Comparison of ENCODE assay signal across 9 cellular contexts in the genomic region with DNA sequence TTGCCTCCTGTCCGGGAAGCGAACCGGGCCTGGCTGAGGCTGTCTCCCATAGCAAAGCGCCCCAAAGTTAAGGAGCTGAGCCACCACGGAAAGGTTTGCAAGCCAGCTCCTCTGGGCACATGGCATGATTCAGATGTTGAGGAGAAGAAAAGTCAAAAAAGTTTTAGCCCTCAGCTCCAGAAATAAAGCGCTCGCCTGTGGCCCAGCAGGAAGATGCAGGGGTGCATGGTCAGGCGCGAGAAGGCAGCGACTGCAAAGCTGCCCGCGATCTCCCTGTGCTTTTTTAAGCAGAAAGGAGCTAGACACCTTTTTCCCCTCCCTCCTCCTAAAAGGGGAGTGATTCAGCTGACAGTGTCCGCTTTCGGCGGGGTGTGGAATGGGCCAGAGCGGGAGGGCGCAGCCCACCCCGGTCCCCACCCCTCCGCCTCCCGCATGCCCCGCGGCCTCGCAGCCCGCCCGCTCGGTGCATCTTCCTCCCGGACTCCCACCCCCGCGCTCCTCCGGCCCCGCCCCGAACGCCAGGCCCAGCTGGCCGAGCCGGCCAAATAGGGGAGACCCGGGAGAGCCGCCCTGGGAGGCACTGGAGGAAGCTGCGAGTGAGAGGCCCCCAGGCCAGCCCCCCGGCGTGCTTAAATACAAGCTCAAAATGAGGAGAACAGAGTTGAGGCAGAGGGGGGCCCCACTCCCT. TPM values are rescaled to one million over a fixed set of nuclear protein-coding genes. Genes with fewer than 3 reads are reported as not detected.
DNase-seq lines count a peak whose midpoint lies in the region; ATAC-seq, FAIRE-seq and TF ChIP-seq lines count a peak whose summit lies in the region.
"Had no signal": no experiment of that assay in that cellular context is flagged by ENCODE, and none has a peak within 500 bp of the region (broad histone marks: within the 10 kb centered on the region; RNA-seq: fewer than 3 reads in every experiment).

A gene with protein sequence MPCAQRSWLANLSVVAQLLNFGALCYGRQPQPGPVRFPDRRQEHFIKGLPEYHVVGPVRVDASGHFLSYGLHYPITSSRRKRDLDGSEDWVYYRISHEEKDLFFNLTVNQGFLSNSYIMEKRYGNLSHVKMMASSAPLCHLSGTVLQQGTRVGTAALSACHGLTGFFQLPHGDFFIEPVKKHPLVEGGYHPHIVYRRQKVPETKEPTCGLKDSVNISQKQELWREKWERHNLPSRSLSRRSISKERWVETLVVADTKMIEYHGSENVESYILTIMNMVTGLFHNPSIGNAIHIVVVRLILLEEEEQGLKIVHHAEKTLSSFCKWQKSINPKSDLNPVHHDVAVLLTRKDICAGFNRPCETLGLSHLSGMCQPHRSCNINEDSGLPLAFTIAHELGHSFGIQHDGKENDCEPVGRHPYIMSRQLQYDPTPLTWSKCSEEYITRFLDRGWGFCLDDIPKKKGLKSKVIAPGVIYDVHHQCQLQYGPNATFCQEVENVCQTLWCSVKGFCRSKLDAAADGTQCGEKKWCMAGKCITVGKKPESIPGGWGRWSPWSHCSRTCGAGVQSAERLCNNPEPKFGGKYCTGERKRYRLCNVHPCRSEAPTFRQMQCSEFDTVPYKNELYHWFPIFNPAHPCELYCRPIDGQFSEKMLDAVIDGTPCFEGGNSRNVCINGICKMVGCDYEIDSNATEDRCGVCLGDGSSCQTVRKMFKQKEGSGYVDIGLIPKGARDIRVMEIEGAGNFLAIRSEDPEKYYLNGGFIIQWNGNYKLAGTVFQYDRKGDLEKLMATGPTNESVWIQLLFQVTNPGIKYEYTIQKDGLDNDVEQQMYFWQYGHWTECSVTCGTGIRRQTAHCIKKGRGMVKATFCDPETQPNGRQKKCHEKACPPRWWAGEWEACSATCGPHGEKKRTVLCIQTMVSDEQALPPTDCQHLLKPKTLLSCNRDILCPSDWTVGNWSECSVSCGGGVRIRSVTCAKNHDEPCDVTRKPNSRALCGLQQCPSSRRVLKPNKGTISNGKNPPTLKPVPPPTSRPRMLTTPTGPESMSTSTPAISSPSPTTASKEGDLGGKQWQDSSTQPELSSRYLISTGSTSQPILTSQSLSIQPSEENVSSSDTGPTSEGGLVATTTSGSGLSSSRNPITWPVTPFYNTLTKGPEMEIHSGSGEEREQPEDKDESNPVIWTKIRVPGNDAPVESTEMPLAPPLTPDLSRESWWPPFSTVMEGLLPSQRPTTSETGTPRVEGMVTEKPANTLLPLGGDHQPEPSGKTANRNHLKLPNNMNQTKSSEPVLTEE (N-terminal part only) (minus strand): TSS at position 260 of the 688 bp plus-strand sequence. CDS start 134 bp downstream, at position 126.

- 1% methylated on average over 40 of the region's 40 CpGs for WGBS in right cardiac atrium

- in situ Hi-C loops in gastrocnemius medialis (cut with MboI; ENCODE audit: low sequenced_read_pairs in 4 of 4), result no loop called here

- intact Hi-C loops in right cardiac atrium (cut with DNase I) (no loop called here), gastrocnemius medialis (cut with DNase I; ENCODE audit: low total_unique reads) (no loop called here)

- H3K4me1 ChIP-seq in right cardiac atrium (ENCODE audit: control insufficient read depth, insufficient read depth, low read length) (peaks cover 4% of the 10 kb centered on the region), gastrocnemius medialis (peaks cover 0 to 6% of the 10 kb centered on the region in 2 donors)

- H3K9me3 ChIP-seq in right cardiac atrium (ENCODE audit: control insufficient read depth, low read length) (peaks cover 1% of the 10 kb centered on the region), gastrocnemius medialis (no peaks in the 10 kb centered on the region)

- TF ChIP-seq POLR2A in H54 (IDR thresholded peaks at IDR 0.05; ENCODE audit: low read depth, low read length), result no peak
- no peak for TF ChIP-seq POLR2A in gastrocnemius medialis (IDR thresholded peaks at IDR 0.05)

- H3K4me3 ChIP-seq in right cardiac atrium (ENCODE audit: low read length) (peak within 1 kb of the TSS; percentile 70), gastrocnemius medialis (peak within 1 kb of the TSS; percentile 41 to 60 (median 44))

- no peak for FAIRE-seq in H54 (lab: Jason Lieb, UNC)

- ATAC-seq in right cardiac atrium, result peak; percentile 72 to 89
- ATAC-seq in gastrocnemius medialis, result no peak
- no peak for ATAC-seq in GM18517 (IDR thresholded peaks at IDR 0.05; ENCODE audit: unreplicated experiment)
- ATAC-seq in HG03097 (IDR thresholded peaks at IDR 0.05; ENCODE audit: low FRiP score, unreplicated experiment), result no peak

- no peaks in the 10 kb centered on the region for H3K36me3 ChIP-seq in gastrocnemius medialis

- DNase-seq in H54 (ENCODE audit: insufficient read length, low spot score), result peak; percentile 52
- DNase-seq in right cardiac atrium, result peak; percentile 59 to 83 (median 70)
- DNase-seq in gastrocnemius medialis, result no peak
- no peak for DNase-seq in activated naive CD4-positive, alpha-beta T cell treated with anti-CD3 and anti-CD28 coated beads, Interleukin-2, amount 50 U/mL, for 16 hours
- no peak for DNase-seq in DMS79 (lab: John Stamatoyannopoulos, UW)

- H3K27me3 ChIP-seq in right cardiac atrium (ENCODE audit: control insufficient read depth, insufficient read depth) (no peaks in the 10 kb centered on the region), gastrocnemius medialis (peaks cover 10 to 25% (median 22%) of the 10 kb centered on the region in 3 donors)

- TF ChIP-seq CTCF in VCaP (conservative IDR thresholded peaks at IDR 0.05) (no peak), gastrocnemius medialis (IDR thresholded peaks at IDR 0.05 in 4 of 5, conservative IDR thresholded peaks at IDR 0.05 in 1 of 5) (no peak)

- H3K27ac ChIP-seq in VCaP, result peak within 1 kb of the TSS; percentile 77
- H3K27ac ChIP-seq in right cardiac atrium (ENCODE audit: low read length), result peak within 1 kb of the TSS; percentile 13
- peak within 1 kb of the TSS in 3 of 4 donors; percentile 8 to 18 (median 9) for H3K27ac ChIP-seq in gastrocnemius medialis

RNA-seq across cellular contexts. Expression of the gene that starts here (rescaled TPM):
- 1 to 10 TPM in 3 of 4 donors, under 1 TPM in 1; 0.54 to 1.4 (median 1.1) TPM for total RNA-seq in right cardiac atrium
- 0.54 TPM for polyA plus RNA-seq in right cardiac atrium
- 1 to 10 TPM in 3 of 4 donors, under 1 TPM in 1; 0.49 to 3.1 (median 2.5) TPM for total RNA-seq in gastrocnemius medialis
- total RNA-seq: SK-MEL-5 had no signal

Comparison
In these comparisons a context has a peak if more than half of its experiments do, and no peak if none do; other contexts are left out.
1. DNase-seq: peak in H54 (single experiment) and right cardiac atrium (3 of 3); none in gastrocnemius medialis (0 of 2), activated naive CD4-positive, alpha-beta T cell treated with anti-CD3 and anti-CD28 coated beads, Interleukin-2, amount 50 U/mL, for 16 hours (single experiment) and DMS79 (single experiment).
2. H3K27ac ChIP-seq: peak in every context shown above with its lines; median percentile 77 in VCaP; 13 in right cardiac atrium; 9 in gastrocnemius medialis.
3. ATAC-seq: peak in right cardiac atrium (2 of 2); none in gastrocnemius medialis (0 of 2), GM18517 (single experiment) and HG03097 (single experiment).